ENCODE assay signal across 9 cellular contexts in genomic region chr11:20337526-20338154, GRCh38. TPM values are rescaled to one million over a fixed set of nuclear protein-coding genes. Genes with fewer than 3 reads are reported as not detected.
DNase-seq lines count a peak whose midpoint lies in the region; ATAC-seq, FAIRE-seq and TF ChIP-seq lines count a peak whose summit lies in the region.
"Had no signal": no experiment of that assay in that cellular context is flagged by ENCODE, and none has a peak within 500 bp of the region (broad histone marks: within the 10 kb centered on the region; RNA-seq: fewer than 3 reads in every experiment).

No MANE protein-coding gene starts in this region.

- TF ChIP-seq CTCF in D721Med (IDR thresholded peaks at IDR 0.05; ENCODE audit: insufficient read depth, missing control alignments), result peak; percentile 75
- peak; percentile 47 to 63 (median 51); a peak in 5 of 6 replicates for TF ChIP-seq CTCF in HCT116 (IDR thresholded peaks at IDR 0.05 in 2 of 3, conservative IDR thresholded peaks at IDR 0.05 in 1 of 3; ENCODE audit: borderline replicate concordance in 1 of 3, insufficient read depth in 1 of 3, low read depth in 2 of 3, low read length in 2 of 3)
- peak; percentile 62 for TF ChIP-seq CTCF in OCI-LY7 (conservative IDR thresholded peaks at IDR 0.05; ENCODE audit: low read length)

- POLR2A ChIA-PET in HCT116 (lab: Charles Lee), result no interaction called here
- POLR2A ChIA-PET in OCI-LY7 (lab: Charles Lee), result no interaction called here

- ATAC-seq in HCT116 (peak; percentile 90), GM18873 (IDR thresholded peaks at IDR 0.05; ENCODE audit: low FRiP score, unreplicated experiment) (no peak)

- H3K27me3 ChIP-seq in HCT116 (ENCODE audit: insufficient read depth, low read length), result peaks cover 85% of the 10 kb centered on the region

- H3K79me2 ChIP-seq in HCT116 (ENCODE audit: insufficient read depth, low read length) (no peaks in the 10 kb centered on the region), OCI-LY7 (ENCODE audit: insufficient read depth, low read depth, low read length) (no peaks in the 10 kb centered on the region)

- H3K9me2 ChIP-seq in HCT116 (ENCODE audit: insufficient read depth), result no peaks in the 10 kb centered on the region
- no peaks in the 10 kb centered on the region for H3K9me2 ChIP-seq in OCI-LY7 (ENCODE audit: insufficient read depth, low read length)

- H3K9me3 ChIP-seq in HCT116 (ENCODE audit: control insufficient read depth in 1 of 2, insufficient read depth in 1 of 2, low read depth in 1 of 2, low read length in 2 of 2) (no peaks in the 10 kb centered on the region), OCI-LY7 (ENCODE audit: low read length) (no peaks in the 10 kb centered on the region)
- H3K9me3 ChIP-seq: SJSA1 had no signal

- H3K36me3 ChIP-seq in HCT116 (ENCODE audit: control insufficient read depth in 1 of 2, insufficient read depth in 2 of 2, low read length in 2 of 2) (no peaks in the 10 kb centered on the region), OCI-LY7 (ENCODE audit: insufficient read depth, low read length) (no peaks in the 10 kb centered on the region)
- H3K36me3 ChIP-seq: SJSA1 had no signal

- no peaks in the 10 kb centered on the region for H3K4me1 ChIP-seq in HCT116 (ENCODE audit: control insufficient read depth in 1 of 2, insufficient read depth in 2 of 2, low read length in 2 of 2)
- no peaks in the 10 kb centered on the region for H3K4me1 ChIP-seq in OCI-LY7 (ENCODE audit: insufficient read depth, low read length, poor library complexity, severe bottlenecking)
- H3K4me1 ChIP-seq: SJSA1 had no signal

- CTCF ChIA-PET in HCT116 (lab: Charles Lee), result no interaction called here
- CTCF ChIA-PET in OCI-LY7 (lab: Charles Lee; ENCODE audit: unreplicated experiment), result no interaction called here

- H3K4me3 ChIP-seq in HCT116 (replicated peaks in 1 of 2; ENCODE audit: low read depth in 1 of 2, low read length in 2 of 2) (no peak overlapping the region), OCI-LY7 (ENCODE audit: low read depth, low read length, poor library complexity, severe bottlenecking) (no peak overlapping the region)
- H3K4me3 ChIP-seq: SJSA1 had no signal

- RAD21 ChIA-PET in HCT116 (lab: Charles Lee; ENCODE audit: low non-redundant PET in 1 of 2, low total read pairs in 2 of 2, uncharacterized antibody in 2 of 2, unreplicated experiment in 2 of 2), result no interaction called here

- H3K27ac ChIP-seq in HCT116 (ENCODE audit: low read depth, low read length), result no peak overlapping the region
- no peak overlapping the region for H3K27ac ChIP-seq in OCI-LY7 (ENCODE audit: low read depth, low read length, poor library complexity, severe bottlenecking)
- H3K27ac ChIP-seq: SJSA1 had no signal

- H2AFZ ChIP-seq in HCT116 (ENCODE audit: low read depth, low read length, poor library complexity, severe bottlenecking) (no peak overlapping the region), OCI-LY7 (ENCODE audit: low read length) (no peak overlapping the region)

- H3K4me2 ChIP-seq in HCT116 (ENCODE audit: low read length), result no peak overlapping the region
- H3K4me2 ChIP-seq in OCI-LY7 (ENCODE audit: low read length), result no peak overlapping the region

- FAIRE-seq in D721Med (lab: Jason Lieb, UNC) (peak; percentile 66), frontal cortex (lab: Jason Lieb, UNC) (no peak)

- DNase-seq in D721Med (ENCODE audit: insufficient read length, low spot score) (no peak), HCT116 (ENCODE audit: low read depth, low spot score) (peak; percentile 27), OCI-LY7 (ENCODE audit: low spot score) (peak; percentile 4), frontal cortex (ENCODE audit: low spot score in 2 of 2) (peak; percentile 26 to 33), occipital lobe (lab: John Stamatoyannopoulos, UW) (no peak), posterior vena cava (ENCODE audit: low spot score) (no peak), GF-D8 (lab: John Stamatoyannopoulos, UW) (no peak)

- no peak overlapping the region for H3K9ac ChIP-seq in HCT116 (ENCODE audit: low read length)

- H4K20me1 ChIP-seq in HCT116 (ENCODE audit: insufficient read depth) (no peaks in the 10 kb centered on the region), OCI-LY7 (ENCODE audit: insufficient read depth, low read length) (no peaks in the 10 kb centered on the region)

- peak; percentile 56 for TF ChIP-seq RAD21 in HCT116 (IDR thresholded peaks at IDR 0.05; ENCODE audit: low read depth)

- BruUV-seq in HCT116 (replicated peaks; lab: Mats Ljungman, UMichigan) (no TSS peak), OCI-LY7 (replicated peaks; lab: Mats Ljungman, UMichigan) (no TSS peak)

- intact Hi-C loops in HCT116 (cut with micrococcal nuclease), result loop anchor here (1.0 to 10.0 kb wide), 4 partner anchors 93 to 1263 kb away; no protein-coding TSS in a partner anchor
- intact Hi-C loops in OCI-LY7 (cut with micrococcal nuclease; ENCODE audit: unreplicated experiment), result no loop called here
- intact Hi-C loops in posterior vena cava (cut with DNase I), result no loop called here

- TF ChIP-seq POLR2A in HCT116 (IDR thresholded peaks at IDR 0.05; ENCODE audit: borderline replicate concordance, extremely low read depth, insufficient read depth, insufficient read length), result no peak

TF ChIP-seq in HCT116, 20 proteins besides CTCF, POLR2A, EP300 and RAD21:
- no peak for TF ChIP-seq SP1 (IDR thresholded peaks at IDR 0.05; ENCODE audit: low read depth)
- no peak for TF ChIP-seq ELF1 (IDR thresholded peaks at IDR 0.05; ENCODE audit: borderline replicate concordance, low read depth)

RNA-seq across cellular contexts. Expression of gene HTATIP2, which starts 25.9 kb away (rescaled TPM):
- total RNA-seq in HCT116 (2021; ENCODE audit: unreplicated experiment) (43.4 TPM), OCI-LY7 (2022) (13.9 and 18.2 TPM in 2 replicates), frontal cortex (2.9 TPM), occipital lobe (6.1 TPM), posterior vena cava (10 to 100 TPM; 15.7 to 21.2 TPM)
- 28.3 and 40.8 TPM in 2 replicates for polyA plus RNA-seq in HCT116 (2012)
- not detected in 2 replicates for total RNA-seq in OCI-LY7 (2014; rRNA removed; shearing (Covaris generic))

RNA-seq across cellular contexts. Expression of gene PRMT3, which starts 49.9 kb away (rescaled TPM):
- total RNA-seq in HCT116 (2021; ENCODE audit: unreplicated experiment), result 24.3 TPM
- 8.2 and 9.8 TPM in 2 replicates for polyA plus RNA-seq in HCT116 (2012)
- 23.9 and 34.0 TPM in 2 replicates for total RNA-seq in OCI-LY7 (2014; rRNA removed; shearing (Covaris generic))
- 44.6 and 50.0 TPM in 2 replicates for total RNA-seq in OCI-LY7 (2022)
- 23.6 TPM for total RNA-seq in frontal cortex
- 27.6 TPM for total RNA-seq in occipital lobe
- 10 to 100 TPM; 11.8 to 13.0 TPM for total RNA-seq in posterior vena cava

Comparison
In these comparisons a context has a peak if more than half of its experiments do, and no peak if none do; other contexts are left out.
1. DNase-seq: peak in HCT116 (single experiment), OCI-LY7 (single experiment) and frontal cortex (2 of 2); none in D721Med (single experiment), occipital lobe (single experiment), posterior vena cava (single experiment) and GF-D8 (single experiment).
2. Peak in every context shown above with its lines, with median percentiles within 50 percentile points of each other: CTCF ChIP-seq.